Comparison of ENCODE assay signal across 8 cellular contexts in genomic region chr11:34692299-34692698, GRCh38.
DNase-seq lines count a peak whose midpoint lies in the region; TF ChIP-seq lines count a peak whose summit lies in the region.
"Not testable (repeated sequence)": the region's sequence is repeated elsewhere in the genome, so short reads cannot be mapped to it uniquely, and the experiment has no call there.

No MANE protein-coding gene starts in this region.

- not testable (repeated sequence) for H3K27me3 ChIP-seq in H7 (ENCODE audit: control insufficient read depth, insufficient read depth, low read length); NT2/D1 (ENCODE audit: insufficient read depth, insufficient read length); ectodermal cell (ENCODE audit: control insufficient read depth, insufficient read depth, low read length, poor library complexity, severe bottlenecking); iPS-18a (ENCODE audit: control insufficient read depth, insufficient read depth, low read length); neural progenitor cell; smooth muscle cell (ENCODE audit: low read depth)

- H3F3A ChIP-seq in neural progenitor cell (ENCODE audit: low read depth); smooth muscle cell (ENCODE audit: low read depth): not testable (repeated sequence)

- not testable (repeated sequence) for H3K4me1 ChIP-seq in NT2/D1 (ENCODE audit: insufficient read depth, insufficient read length); ectodermal cell (ENCODE audit: control insufficient read depth, insufficient read depth, low read length); iPS-18a (ENCODE audit: control insufficient read depth, low read depth, low read length); neural progenitor cell; smooth muscle cell (ENCODE audit: low read depth)

- not testable (repeated sequence) for TF ChIP-seq CTCF in glutamatergic neuron (IDR thresholded peaks at IDR 0.05; ENCODE audit: partially characterized antibody, unreplicated experiment); mesothelial cell of epicardium (IDR thresholded peaks at IDR 0.05; ENCODE audit: unreplicated experiment); neural progenitor cell (IDR thresholded peaks at IDR 0.05); smooth muscle cell (IDR thresholded peaks at IDR 0.05; ENCODE audit: borderline replicate concordance, insufficient read depth, poor library complexity, severe bottlenecking)

- H3K79me2 ChIP-seq in neural progenitor cell (ENCODE audit: low read depth) (peaks cover 47% of the 10 kb centered on the region), smooth muscle cell (ENCODE audit: low read depth) (peaks cover 45% of the 10 kb centered on the region)

- H3K9ac ChIP-seq in NT2/D1 (ENCODE audit: insufficient read length, low read depth); neural progenitor cell: not testable (repeated sequence)
- H3K9ac ChIP-seq in iPS-18a (ENCODE audit: low read length) (peak overlapping the region; percentile 95), smooth muscle cell (ENCODE audit: low read depth) (peak overlapping the region; percentile 89)

- not testable (repeated sequence) for H3K27me3 Mint-ChIP-seq in glutamatergic neuron (ENCODE audit: unreplicated experiment); mesothelial cell of epicardium (ENCODE audit: low read depth); neural progenitor cell (ENCODE audit: insufficient read depth, low read depth)

- H3K9me3 ChIP-seq in NT2/D1 (ENCODE audit: insufficient read depth, low read length) = peaks cover 24% of the 10 kb centered on the region
- not testable (repeated sequence) for H3K9me3 ChIP-seq in ectodermal cell (ENCODE audit: control insufficient read depth, low read length); iPS-18a (ENCODE audit: control insufficient read depth, low read depth, low read length); neural progenitor cell (ENCODE audit: low read depth); smooth muscle cell (replicated peaks; ENCODE audit: low read depth)

- H3K36me3 Mint-ChIP-seq in glutamatergic neuron (ENCODE audit: unreplicated experiment) = peaks cover 18% of the 10 kb centered on the region
- peaks cover 32% of the 10 kb centered on the region for H3K36me3 Mint-ChIP-seq in mesothelial cell of epicardium
- H3K36me3 Mint-ChIP-seq in neural progenitor cell = peaks cover 14% of the 10 kb centered on the region

- WGBS in ectodermal cell, 2 experiments = 39 to 47% methylated on average over 26 of the region's 26 CpGs
- 4% methylated on average over 17 of the region's 26 CpGs for WGBS in smooth muscle cell (ENCODE audit: low lambda C conversion rate)

- H3K4me3 ChIP-seq in H7 (ENCODE audit: insufficient read depth, low read depth, low read length) = peak overlapping the region; percentile 39
- H3K4me3 ChIP-seq in NT2/D1 (ENCODE audit: insufficient read length, low read depth) = peak overlapping the region; percentile 11
- peak overlapping the region; percentile 54 for H3K4me3 ChIP-seq in ectodermal cell (ENCODE audit: insufficient read depth, low read depth, low read length)
- H3K4me3 ChIP-seq in iPS-18a (ENCODE audit: low read length) = peak overlapping the region; percentile 99
- H3K4me3 ChIP-seq in neural progenitor cell = peak overlapping the region; percentile 92
- peak overlapping the region; percentile 81 for H3K4me3 ChIP-seq in smooth muscle cell

- peak overlapping the region; percentile 94 for H3K4me3 Mint-ChIP-seq in glutamatergic neuron (ENCODE audit: unreplicated experiment)
- H3K4me3 Mint-ChIP-seq in mesothelial cell of epicardium = peak overlapping the region; percentile 91
- peak overlapping the region; percentile 86 for H3K4me3 Mint-ChIP-seq in neural progenitor cell

- H4K20me1 ChIP-seq in neural progenitor cell (ENCODE audit: low read depth); smooth muscle cell (ENCODE audit: low read depth): not testable (repeated sequence)

- not testable (repeated sequence) for H3K4me1 Mint-ChIP-seq in glutamatergic neuron (ENCODE audit: low read depth, unreplicated experiment); mesothelial cell of epicardium; neural progenitor cell

- DNase-seq in H7; NT2/D1 (ENCODE audit: low read depth, low spot score); neural progenitor cell (ENCODE audit: low spot score); smooth muscle cell (lab: John Stamatoyannopoulos, UW; ENCODE audit: unreplicated experiment): not testable (repeated sequence)
- peak; percentile 32 for DNase-seq in glutamatergic neuron
- DNase-seq in mesothelial cell of epicardium (ENCODE audit: low spot score in 2 of 2, unreplicated experiment in 2 of 2) = peak in 1 of 2 experiments; percentile 42

- H3K9me3 Mint-ChIP-seq in glutamatergic neuron (ENCODE audit: unreplicated experiment) = not testable (repeated sequence)
- H3K9me3 Mint-ChIP-seq in mesothelial cell of epicardium = peaks cover 32% of the 10 kb centered on the region
- peaks cover 29% of the 10 kb centered on the region for H3K9me3 Mint-ChIP-seq in neural progenitor cell

- H2AFZ ChIP-seq in neural progenitor cell (replicated peaks); smooth muscle cell (ENCODE audit: low read depth): not testable (repeated sequence)

- peak overlapping the region; percentile 95 for H3K4me2 ChIP-seq in neural progenitor cell
- H3K4me2 ChIP-seq in smooth muscle cell = not testable (repeated sequence)

- H3K36me3 ChIP-seq in H7 (replicated peaks; ENCODE audit: control insufficient read depth, insufficient read depth, low read length); NT2/D1 (ENCODE audit: insufficient read depth, insufficient read length, low read length); ectodermal cell (ENCODE audit: control insufficient read depth, insufficient read depth, low read length); iPS-18a (ENCODE audit: control insufficient read depth, low read depth, low read length); neural progenitor cell; smooth muscle cell (ENCODE audit: low read depth): not testable (repeated sequence)

- H3K27ac ChIP-seq in ectodermal cell (ENCODE audit: insufficient read depth, low read depth, low read length, poor library complexity, severe bottlenecking); iPS-18a (ENCODE audit: low read length); neural progenitor cell: not testable (repeated sequence)
- peak overlapping the region; percentile 85 for H3K27ac ChIP-seq in smooth muscle cell (ENCODE audit: low read depth)

- H3K27ac Mint-ChIP-seq in glutamatergic neuron (ENCODE audit: unreplicated experiment) = peak overlapping the region; percentile 96
- H3K27ac Mint-ChIP-seq in mesothelial cell of epicardium = peak overlapping the region; percentile 95
- H3K27ac Mint-ChIP-seq in neural progenitor cell = peak overlapping the region; percentile 98

Comparison
In these comparisons a context has a peak if more than half of its experiments do, and no peak if none do; other contexts are left out.
1. H3K4me3 ChIP-seq: peak in every context shown above with its lines; median percentile 99 in iPS-18a; 92 in neural progenitor cell; 81 in smooth muscle cell; 54 in ectodermal cell; 39 in H7; 11 in NT2/D1.